In the genomic region with DNA sequence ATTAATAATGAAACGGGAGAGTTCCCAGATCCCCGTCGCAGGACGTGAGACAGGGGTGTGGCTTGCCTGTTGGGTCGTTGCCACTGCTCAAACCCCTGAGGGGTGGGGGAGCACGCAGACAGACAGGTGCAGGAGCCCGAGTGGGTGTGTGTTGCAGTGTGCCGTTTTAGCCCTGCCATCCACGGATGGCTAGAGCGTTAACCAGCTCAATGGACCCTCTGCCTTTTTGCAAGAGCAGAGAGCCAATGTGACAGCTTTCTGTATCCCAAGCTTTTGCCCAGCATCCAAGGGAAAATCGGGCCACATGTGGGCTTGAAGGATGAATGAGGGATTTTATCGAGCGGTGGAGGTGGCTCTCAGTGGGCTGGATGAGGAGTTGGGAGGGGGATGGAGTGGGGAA, we compare ENCODE assay signal across 9 cellular contexts.
"Had no signal": no experiment of that assay in that cellular context is flagged by ENCODE, and none has a peak within 500 bp of the region (broad histone marks: within the 10 kb centered on the region; RNA-seq: fewer than 3 reads in every experiment).

No MANE protein-coding gene starts in this region.

- FAIRE-seq: HepG2 had no signal

- DNase-seq: GM23248, GOT3, H7, HFFc6, KG1 had no signal

- H3K36me3 ChIP-seq: HAP-1 had no signal

- H3K4me3 ChIP-seq: GM23248, HAP-1 had no signal

- H3K9ac ChIP-seq: GM23248 had no signal

- H3K4me1 ChIP-seq: HAP-1 had no signal

- H3K4me3 Mint-ChIP-seq: HFFc6, IgD-negative memory B cell had no signal

- H2AFZ ChIP-seq: GM23248 had no signal

- H3K36me3 Mint-ChIP-seq: IgD-negative memory B cell had no signal

- H3K9me3 ChIP-seq: HAP-1 had no signal

- H3K27ac Mint-ChIP-seq: HFFc6, IgD-negative memory B cell had no signal

- H3K27ac ChIP-seq: GM23248 had no signal

- ATAC-seq: HCT116, HepG2 had no signal
